ENCODE assay signal across 20 cellular contexts in the genomic region with DNA sequence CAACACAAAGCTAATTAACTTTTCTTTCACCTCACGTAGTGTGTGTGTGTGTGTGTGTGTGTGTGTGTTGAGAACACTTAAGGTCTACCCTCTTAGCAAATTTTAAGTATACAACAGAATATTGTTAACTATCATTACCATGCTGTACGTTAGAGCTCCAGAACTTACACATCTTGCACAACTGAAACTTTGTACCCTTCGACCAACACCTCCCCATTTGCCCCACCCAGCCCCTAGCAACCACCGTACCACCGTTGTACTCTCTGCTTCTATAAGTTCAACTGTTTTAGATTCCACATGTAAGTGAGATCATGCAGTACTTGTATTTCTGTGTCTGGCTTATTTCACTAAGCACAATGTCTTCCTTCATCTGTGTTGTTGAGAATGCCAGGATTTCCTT.
"Had no signal": no experiment of that assay in that cellular context is flagged by ENCODE, and none has a peak within 500 bp of the region (broad histone marks: within the 10 kb centered on the region; RNA-seq: fewer than 3 reads in every experiment).

No MANE protein-coding gene starts in this region.

- H3K27me3 ChIP-seq: dorsolateral prefrontal cortex, gastroesophageal sphincter, left lung had no signal

- H3K4me3 Mint-ChIP-seq: mesothelial cell of epicardium had no signal

- H3K27ac ChIP-seq: coronary artery, dorsolateral prefrontal cortex, epithelial cell of prostate, foreskin keratinocyte, gastroesophageal sphincter, heart right ventricle, left lung, lower lobe of right lung had no signal

- H3K36me3 Mint-ChIP-seq: mesothelial cell of epicardium had no signal

- ATAC-seq: esophagus mucosa, foreskin keratinocyte, gastroesophageal sphincter, heart right ventricle, left cardiac atrium, left lung, left ventricle myocardium superior, lower lobe of right lung, mucosa of descending colon had no signal

- DNase-seq: cerebellar nuclear complex; dermis blood vessel endothelial cell; dorsolateral prefrontal cortex; effector CD4-positive, alpha-beta T cell; effector memory CD4-positive, alpha-beta T cell; erythroblast; foreskin keratinocyte; heart right ventricle; hippocampal formation; left cardiac atrium; left lung; left ventricle myocardium superior; lower lobe of right lung; mesenchymal stem cell; mucosa of descending colon had no signal

- H3K9me3 ChIP-seq: gastroesophageal sphincter, left lung, lower lobe of right lung, mucosa of descending colon had no signal

- H3K36me3 ChIP-seq: gastroesophageal sphincter, heart right ventricle, left lung, lower lobe of right lung had no signal

- H3K4me3 ChIP-seq: coronary artery, dorsolateral prefrontal cortex, gastroesophageal sphincter, heart right ventricle, left lung, lower lobe of right lung, mucosa of descending colon had no signal

- H3K4me1 ChIP-seq: foreskin keratinocyte, gastroesophageal sphincter, heart right ventricle, left lung, lower lobe of right lung had no signal

- H3K4me1 Mint-ChIP-seq: mesothelial cell of epicardium had no signal

- H3K27ac Mint-ChIP-seq: mesothelial cell of epicardium had no signal
